In genomic region chr7:75968012-75968411, GRCh38 we compare ENCODE assay signal across 1 cellular context.
TF ChIP-seq lines count a peak whose summit lies in the region.

No MANE protein-coding gene starts in this region.

TF ChIP-seq in SK-N-SH treated with all-trans-retinoic acid at 6 μM for 48 hours, 23 proteins besides CTCF, POLR2A, EP300 and RAD21 (continued from another document):
- TF ChIP-seq POU6F1 (CRISPR knock-in tag; IDR thresholded peaks at IDR 0.05; ENCODE audit: borderline replicate concordance, low read depth) (no peak), TSHZ2 (CRISPR knock-in tag; IDR thresholded peaks at IDR 0.05) (no peak), ZNF565 (CRISPR knock-in tag; conservative IDR thresholded peaks at IDR 0.05; ENCODE audit: low read depth) (no peak), PATZ1 (CRISPR knock-in tag; IDR thresholded peaks at IDR 0.05; ENCODE audit: borderline replicate concordance) (no peak), TOX (CRISPR knock-in tag; IDR thresholded peaks at IDR 0.05; ENCODE audit: borderline replicate concordance) (no peak), OSR1 (CRISPR knock-in tag; IDR thresholded peaks at IDR 0.05) (no peak), CSDC2 (CRISPR knock-in tag; IDR thresholded peaks at IDR 0.05) (no peak)
